ENCODE assay signal across 27 cellular contexts in genomic region chr18:6901283-6901926, GRCh38.
"Had no signal": no experiment of that assay in that cellular context is flagged by ENCODE, and none has a peak within 500 bp of the region (broad histone marks: within the 10 kb centered on the region; RNA-seq: fewer than 3 reads in every experiment).

No MANE protein-coding gene starts in this region.

- H3K36me3 Mint-ChIP-seq: activated naive CD4-positive, alpha-beta T cell treated with anti-CD3 and anti-CD28 coated beads, Interleukin-2, amount 10 ng/mL, durations not matched to agents 7 days and 5 days; activated naive CD8-positive, alpha-beta T cell treated with anti-CD3 and anti-CD28 coated beads for 36 hours; T-cell had no signal

- H3K4me3 Mint-ChIP-seq: activated CD4-positive, alpha-beta memory T cell treated with anti-CD3 and anti-CD28 coated beads, Interleukin-2, amount 10 ng/mL, durations not matched to agents 7 days and 5 days; activated naive CD4-positive, alpha-beta T cell treated with anti-CD3 and anti-CD28 coated beads, Interleukin-2, amount 10 ng/mL, durations not matched to agents 7 days and 5 days; activated naive CD8-positive, alpha-beta T cell treated with anti-CD3 and anti-CD28 coated beads for 36 hours; activated T-helper 17 cell treated with anti-CD3 and anti-CD28 coated beads, Interleukin-2, amount 50 U/mL, for 72 hours; T-cell had no signal

- H3K4me3 ChIP-seq: Peyer's patch had no signal

- H3K27me3 Mint-ChIP-seq: activated CD4-positive, alpha-beta memory T cell treated with anti-CD3 and anti-CD28 coated beads, Interleukin-2, amount 10 ng/mL, durations not matched to agents 7 days and 5 days; activated naive CD4-positive, alpha-beta T cell treated with anti-CD3 and anti-CD28 coated beads, Interleukin-2, amount 10 ng/mL, durations not matched to agents 7 days and 5 days; activated naive CD8-positive, alpha-beta T cell treated with anti-CD3 and anti-CD28 coated beads for 36 hours; activated T-helper 17 cell treated with anti-CD3 and anti-CD28 coated beads, Interleukin-2, amount 50 U/mL, for 72 hours; T-cell had no signal

- DNase-seq: activated CD4-positive, alpha-beta memory T cell treated with anti-CD3 and anti-CD28 coated beads, Interleukin-2, amount 10 ng/mL, durations not matched to agents 7 days and 5 days; activated CD4-positive, alpha-beta T cell treated with anti-CD3 and anti-CD28 coated beads, Interleukin-2, amount 50 U/mL, for 1 hour; activated CD4-positive, CD25-positive, alpha-beta regulatory T cell; activated gamma-delta T cell treated with Interleukin-2 at 50 U/mL for 16 hours; activated naive CD4-positive, alpha-beta T cell treated with anti-CD3 and anti-CD28 coated beads, Interleukin-2, amount 10 ng/mL, durations not matched to agents 7 days and 5 days; activated naive CD8-positive, alpha-beta T cell treated with anti-CD3 and anti-CD28 coated beads for 36 hours; activated T-cell treated with anti-CD3 and anti-CD28 coated beads for 4 hours; activated T-cell treated with anti-CD3 and anti-CD28 coated beads, Interleukin-2, amount 50 U/mL, for 48 hours; caudate nucleus; KG1; NCI-H1092; NCI-H1417; NCI-H2029; NCI-H2107; NCI-H2171 treated with DMSO at 0.1 percent for 48 hours; NCI-H345; NCI-H510A; NCI-H526 treated with DMSO at 0.1 percent for 48 hours; NCI-H82; OCI-M1; Peyer's patch; SHP77 treated with DMSO at 0.1 percent for 48 hours; T-cell; T-helper 2 cell; T1000 had no signal

- H3K36me3 ChIP-seq: Peyer's patch had no signal

- H3K4me1 Mint-ChIP-seq: activated CD4-positive, alpha-beta memory T cell treated with anti-CD3 and anti-CD28 coated beads, Interleukin-2, amount 10 ng/mL, durations not matched to agents 7 days and 5 days; activated naive CD4-positive, alpha-beta T cell treated with anti-CD3 and anti-CD28 coated beads, Interleukin-2, amount 10 ng/mL, durations not matched to agents 7 days and 5 days; activated naive CD8-positive, alpha-beta T cell treated with anti-CD3 and anti-CD28 coated beads for 36 hours; activated T-helper 17 cell treated with anti-CD3 and anti-CD28 coated beads, Interleukin-2, amount 50 U/mL, for 72 hours; T-cell had no signal

- H3K27me3 ChIP-seq: Peyer's patch had no signal

- H3K9me3 ChIP-seq: Peyer's patch had no signal

- H3K27ac Mint-ChIP-seq: activated CD4-positive, alpha-beta memory T cell treated with anti-CD3 and anti-CD28 coated beads, Interleukin-2, amount 10 ng/mL, durations not matched to agents 7 days and 5 days; activated naive CD4-positive, alpha-beta T cell treated with anti-CD3 and anti-CD28 coated beads, Interleukin-2, amount 10 ng/mL, durations not matched to agents 7 days and 5 days; activated naive CD8-positive, alpha-beta T cell treated with anti-CD3 and anti-CD28 coated beads for 36 hours; activated T-helper 17 cell treated with anti-CD3 and anti-CD28 coated beads, Interleukin-2, amount 50 U/mL, for 72 hours; T-cell had no signal

- ATAC-seq: activated T-helper 17 cell treated with anti-CD3 and anti-CD28 coated beads, Interleukin-2, amount 50 U/mL, for 72 hours; T-cell had no signal

- H3K27ac ChIP-seq: VCaP had no signal
